In genomic region chr10:83553366-83553765, GRCh38 we compare ENCODE assay signal across 14 cellular contexts.
DNase-seq lines count a peak whose midpoint lies in the region; ATAC-seq, FAIRE-seq and TF ChIP-seq lines count a peak whose summit lies in the region.
"Had no signal": no experiment of that assay in that cellular context is flagged by ENCODE, and none has a peak within 500 bp of the region (broad histone marks: within the 10 kb centered on the region; RNA-seq: fewer than 3 reads in every experiment).

No MANE protein-coding gene starts in this region.

- H3K4me1 ChIP-seq in HepG2 (ENCODE audit: insufficient read depth, low read length) (no peaks in the 10 kb centered on the region), right lobe of liver (no peaks in the 10 kb centered on the region), colonic mucosa (no peaks in the 10 kb centered on the region)

- no peak overlapping the region for H3K9ac ChIP-seq in HepG2 (ENCODE audit: insufficient read depth, low read depth, low read length)
- no peak overlapping the region for H3K9ac ChIP-seq in colonic mucosa (ENCODE audit: low read depth in 2 of 2, low read length in 2 of 2)

- CTCF ChIA-PET in HepG2 (lab: Yijun Ruan, JAX; ENCODE audit: low intra/inter-chr PET ratio, low total read pairs): no interaction called here

- H3K27me3 ChIP-seq in HepG2 (ENCODE audit: control insufficient read depth in 1 of 2, insufficient read depth in 2 of 2, low read length in 2 of 2) (no peaks in the 10 kb centered on the region), right lobe of liver (no peaks in the 10 kb centered on the region), kidney epithelial cell (ENCODE audit: control insufficient read depth, insufficient read depth, low read length) (no peaks in the 10 kb centered on the region), colonic mucosa (no peaks in the 10 kb centered on the region)

- DNase-seq in HepG2 (ENCODE audit: low spot score) (no peak), right lobe of liver (no peak), NCI-H69 (lab: John Stamatoyannopoulos, UW) (peak; percentile 4), kidney epithelial cell (ENCODE audit: low read depth) (peak; percentile 49), AG20443 (ENCODE audit: low spot score) (no peak), colonic mucosa (no peak), Right ventricle myocardium superior (no peak)
- DNase-seq: CD8-positive, alpha-beta T cell; COR-L47; DND-41; H7 had no signal

- intact Hi-C loops in HepG2 (cut with micrococcal nuclease; ENCODE audit: unreplicated experiment): no loop called here
- intact Hi-C loops in right lobe of liver (cut with DNase I): no loop called here
- intact Hi-C loops in colonic mucosa (cut with DNase I): no loop called here
- intact Hi-C loops in Right ventricle myocardium superior (cut with DNase I): no loop called here

- H3K27ac ChIP-seq in HepG2 (ENCODE audit: extremely low read length, insufficient read depth, low read length) (no peak overlapping the region), right lobe of liver (no peak overlapping the region), colonic mucosa (no peak overlapping the region)
- H3K27ac ChIP-seq: 22Rv1 had no signal

- in situ Hi-C loops in HepG2 (cut with HindIII; ENCODE audit: extremely low pct_ligation_motif_present, low pct_unique_long_range_greater_than_20kb): no loop called here

- no peak for ATAC-seq in HepG2
- no peak for ATAC-seq in right lobe of liver
- no peak for ATAC-seq in GM18909 (IDR thresholded peaks at IDR 0.05; ENCODE audit: poor library complexity, unreplicated experiment)
- ATAC-seq in Right ventricle myocardium superior (ENCODE audit: poor library complexity): no peak
- ATAC-seq: CD8-positive, alpha-beta T cell; GM23338 had no signal

- no peak overlapping the region for H3K4me2 ChIP-seq in HepG2 (ENCODE audit: low read depth, low read length)
- H3K4me2 ChIP-seq: GM23338 had no signal

- FAIRE-seq in HepG2 (lab: Jason Lieb, UNC): no peak

- H3K36me3 ChIP-seq in HepG2 (replicated peaks in 1 of 2; ENCODE audit: control insufficient read depth in 1 of 2, insufficient read depth in 2 of 2, low read length in 2 of 2): no peaks in the 10 kb centered on the region
- no peaks in the 10 kb centered on the region for H3K36me3 ChIP-seq in right lobe of liver
- no peaks in the 10 kb centered on the region for H3K36me3 ChIP-seq in kidney epithelial cell (ENCODE audit: control insufficient read depth, insufficient read depth, low read length)
- H3K36me3 ChIP-seq in colonic mucosa: no peaks in the 10 kb centered on the region

- 0% methylated on average over 1 of the region's 1 CpG for WGBS in HepG2 (ENCODE audit: low lambda C conversion rate)
- WGBS in right lobe of liver (ENCODE audit: insufficient coverage, low coverage, low lambda C conversion rate, missing lambda C conversion rate): 55% methylated on average over 1 of the region's 1 CpG

- H4K20me1 ChIP-seq in HepG2 (ENCODE audit: insufficient read depth, low read length): no peaks in the 10 kb centered on the region

- TF ChIP-seq EP300 in HepG2 (IDR thresholded peaks at IDR 0.05; ENCODE audit: low read depth in 2 of 2, low read length in 2 of 2) (no peak), HepG2 (CRISPR knock-in tag; IDR thresholded peaks at IDR 0.05; ENCODE audit: borderline replicate concordance) (no peak)

- no peak overlapping the region for H2AFZ ChIP-seq in HepG2 (ENCODE audit: low read length)
- H2AFZ ChIP-seq: GM23338 had no signal

- TF ChIP-seq RAD21 in HepG2 (CRISPR knock-in tag; IDR thresholded peaks at IDR 0.05): no peak

- no TSS peak for BruUV-seq in HepG2 (replicated peaks; lab: Mats Ljungman, UMichigan)

- TF ChIP-seq POLR2A in HepG2 (IDR thresholded peaks at IDR 0.05; ENCODE audit: insufficient read depth in 1 of 2, low read depth in 2 of 2, low read length in 2 of 2) (no peak), right lobe of liver (IDR thresholded peaks at IDR 0.05) (no peak)

- H3K9me3 ChIP-seq in HepG2 (ENCODE audit: low read length) (peaks cover 69% of the 10 kb centered on the region), right lobe of liver (no peaks in the 10 kb centered on the region), colonic mucosa (no peaks in the 10 kb centered on the region)

- no peaks in the 10 kb centered on the region for H3K79me2 ChIP-seq in HepG2 (ENCODE audit: insufficient read depth, low read length)

- H3K4me3 ChIP-seq in HepG2 (replicated peaks in 1 of 3; ENCODE audit: insufficient read depth in 1 of 3, low read depth in 2 of 3, low read length in 3 of 3) (no peak overlapping the region), right lobe of liver (no peak overlapping the region), kidney epithelial cell (ENCODE audit: low read depth, low read length) (no peak overlapping the region), colonic mucosa (no peak overlapping the region)
- H3K4me3 ChIP-seq: GM23338 had no signal

- no peak for TF ChIP-seq CTCF in HepG2 (CRISPR knock-in tag; IDR thresholded peaks at IDR 0.05)
- TF ChIP-seq CTCF in right lobe of liver (IDR thresholded peaks at IDR 0.05): no peak
- no peak for TF ChIP-seq CTCF in kidney epithelial cell (IDR thresholded peaks at IDR 0.05; ENCODE audit: insufficient read depth, low read length, poor library complexity, severe bottlenecking)
- TF ChIP-seq CTCF in colonic mucosa (IDR thresholded peaks at IDR 0.05): no peak

- POLR2A ChIA-PET in HepG2 (lab: Yijun Ruan, JAX): no interaction called here

TF ChIP-seq in HepG2, 621 proteins besides CTCF, POLR2A, EP300 and RAD21:
- TF ChIP-seq ZNF207 (IDR thresholded peaks at IDR 0.05; ENCODE audit: borderline replicate concordance): no peak
- TF ChIP-seq AGO1 (IDR thresholded peaks at IDR 0.05; ENCODE audit: low read depth, low read length, poor library complexity, severe bottlenecking): no peak
- TF ChIP-seq MAFK (conservative IDR thresholded peaks at IDR 0.05 in 1 of 2, IDR thresholded peaks at IDR 0.05 in 1 of 2; ENCODE audit: low read length in 2 of 2): peak; percentile 25 to 66; a peak in 3 of 4 replicates
- TF ChIP-seq ZBED4 (CRISPR knock-in tag; IDR thresholded peaks at IDR 0.05; ENCODE audit: borderline replicate concordance): no peak
- TF ChIP-seq CEBPG (CRISPR knock-in tag; IDR thresholded peaks at IDR 0.05): no peak
- TF ChIP-seq ZNF652 (CRISPR knock-in tag; IDR thresholded peaks at IDR 0.05; ENCODE audit: borderline replicate concordance, low read depth): no peak
- no peak for TF ChIP-seq ZNF234 (CRISPR knock-in tag; conservative IDR thresholded peaks at IDR 0.05)
- TF ChIP-seq MAFF (IDR thresholded peaks at IDR 0.05; ENCODE audit: low read depth, low read length): peak; percentile 30; the same call in 1 of the 2 replicates
TF ChIP-seq in HepG2: peak in this region for 2.

Comparison
In these comparisons a context has a peak if more than half of its experiments do, and no peak if none do; other contexts are left out.
1. DNase-seq: peak in NCI-H69 (single experiment) and kidney epithelial cell (single experiment); none in HepG2 (single experiment), right lobe of liver (0 of 3), AG20443 (single experiment), colonic mucosa (single experiment) and Right ventricle myocardium superior (single experiment).